ENCODE assay signal across 17 cellular contexts in genomic region chrX:17769701-17770269, GRCh38.
"Had no signal": no experiment of that assay in that cellular context is flagged by ENCODE, and none has a peak within 500 bp of the region (broad histone marks: within the 10 kb centered on the region; RNA-seq: fewer than 3 reads in every experiment).

No MANE protein-coding gene starts in this region.

- H3K27ac Mint-ChIP-seq: dendritic cell treated with granulocyte-macrophage colony-stimulating factor and Interleukin-4, amounts not matched to agents 40 ng/mL and 50 ng/mL, for 4 days; memory B cell; nephron progenitor cell; type B pancreatic cell; WTC11 had no signal

- H3K4me1 Mint-ChIP-seq: memory B cell, nephron progenitor cell, WTC11 had no signal

- H3K4me3 Mint-ChIP-seq: dendritic cell treated with granulocyte-macrophage colony-stimulating factor and Interleukin-4, amounts not matched to agents 40 ng/mL and 50 ng/mL, for 4 days; memory B cell; nephron progenitor cell; type B pancreatic cell; WTC11 had no signal

- H3K36me3 ChIP-seq: brain microvascular endothelial cell, left ventricle myocardium inferior, right lobe of liver, suprapubic skin had no signal

- H3K9me3 Mint-ChIP-seq: dendritic cell treated with granulocyte-macrophage colony-stimulating factor and Interleukin-4, amounts not matched to agents 40 ng/mL and 50 ng/mL, for 4 days; memory B cell; nephron progenitor cell; type B pancreatic cell; WTC11 had no signal

- H3K36me3 Mint-ChIP-seq: memory B cell, type B pancreatic cell, WTC11 had no signal

- ATAC-seq: psoas muscle, right lobe of liver, WTC11 had no signal

- H3K9me3 ChIP-seq: left ventricle myocardium inferior, psoas muscle, right lobe of liver, suprapubic skin had no signal

- H3K27ac ChIP-seq: brain microvascular endothelial cell, hepatocyte, left ventricle myocardium inferior, psoas muscle, right lobe of liver, suprapubic skin had no signal

- DNase-seq: activated CD8-positive, alpha-beta memory T cell treated with anti-CD3 and anti-CD28 coated beads for 24 hours; activated gamma-delta T cell treated with Interleukin-2 at 50 U/mL for 16 hours; amygdala; brain microvascular endothelial cell; cerebellar nuclear complex; erythroblast; kidney; left ventricle myocardium inferior; nephron progenitor cell; psoas muscle; right lobe of liver had no signal

- H3K27me3 Mint-ChIP-seq: dendritic cell treated with granulocyte-macrophage colony-stimulating factor and Interleukin-4, amounts not matched to agents 40 ng/mL and 50 ng/mL, for 4 days; memory B cell; type B pancreatic cell had no signal
